15 cellular contexts compared by ENCODE assay signal in the genomic region with DNA sequence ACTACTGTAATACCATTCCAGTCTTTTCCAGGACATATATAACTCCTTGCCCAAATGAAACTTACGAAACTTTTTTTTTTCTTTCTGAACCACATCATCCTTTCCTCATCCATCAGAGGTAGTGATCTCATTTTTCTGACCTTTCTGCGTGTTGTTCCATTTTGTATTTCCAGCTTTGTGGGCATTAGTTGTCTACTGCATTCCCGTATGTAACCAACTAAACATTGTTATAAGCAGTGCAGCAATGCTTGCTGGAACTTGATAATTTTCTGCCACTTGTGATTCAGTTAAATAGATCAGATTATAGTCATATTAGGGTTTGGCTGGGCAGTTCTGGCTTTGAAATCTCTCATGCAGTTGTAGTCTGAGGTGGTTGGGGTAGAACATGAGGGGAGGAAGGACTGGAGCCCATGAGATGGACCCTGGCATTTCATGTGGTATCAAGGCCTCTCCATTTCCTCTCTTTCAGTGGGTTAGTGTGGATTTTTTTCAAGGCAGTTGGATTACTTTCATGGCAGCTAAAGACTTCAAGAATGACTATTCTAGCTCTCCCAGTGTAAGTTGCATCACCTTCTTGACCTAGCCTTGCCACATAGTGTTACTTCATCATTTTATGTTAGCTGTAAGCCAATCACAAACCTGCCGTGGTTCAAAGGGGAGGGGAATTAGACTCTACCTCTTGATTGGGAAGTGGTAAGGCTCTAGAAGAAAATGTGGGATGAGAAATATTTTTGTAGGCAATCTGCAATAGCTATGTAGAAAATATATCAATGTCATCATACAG.
A peak's percentile ranks its signal among the peaks of the same experiment; 100 is the strongest.
DNase-seq lines count a peak whose midpoint lies in the region; ATAC-seq and TF ChIP-seq lines count a peak whose summit lies in the region.
"Had no signal": no experiment of that assay in that cellular context is flagged by ENCODE, and none has a peak within 500 bp of the region (broad histone marks: within the 10 kb centered on the region; RNA-seq: fewer than 3 reads in every experiment).

No MANE protein-coding gene starts in this region.

- peak; percentile 66 for DNase-seq in GM23248
- DNase-seq in NOMO-1 treated with dmso at 0.1 percent for 144 hours (lab: John Stamatoyannopoulos, UW; ENCODE audit: unreplicated experiment): peak; percentile 31
- peak; percentile 66 for DNase-seq in choroid plexus epithelial cell (ENCODE audit: low read depth)
- peak; percentile 59 for DNase-seq in renal cortical epithelial cell (ENCODE audit: low read depth)
- no peak for DNase-seq in left colon
- no peak for DNase-seq in cerebellum (ENCODE audit: low spot score)
- DNase-seq in CD14-positive monocyte (ENCODE audit: low spot score): no peak
- DNase-seq: effector memory CD4-positive, alpha-beta T cell; Karpas-422; left ventricle myocardium superior; NCI-H2107; T-helper 17 cell had no signal

- H3K4me1 ChIP-seq in GM23248 (ENCODE audit: insufficient read depth): peaks cover 50% of the 10 kb centered on the region

- peaks cover 95% of the 10 kb centered on the region for H3K79me2 ChIP-seq in GM23248 (ENCODE audit: insufficient read depth)

- H3F3A ChIP-seq in GM23248 (ENCODE audit: insufficient read depth): peaks cover 12% of the 10 kb centered on the region; the same call in 1 of the 2 replicates

- no peaks in the 10 kb centered on the region for H3K27me3 Mint-ChIP-seq in CD14-positive monocyte (ENCODE audit: low read depth in 3 of 3)
- H3K27me3 Mint-ChIP-seq: activated T-helper 17 cell treated with anti-CD3 and anti-CD28 coated beads, Interleukin-2, amount 50 U/mL, for 72 hours; T-helper 17 cell had no signal

- H3K36me3 ChIP-seq in GM23248 (ENCODE audit: low read depth): no peaks in the 10 kb centered on the region
- H3K36me3 ChIP-seq: suprapubic skin had no signal

- H3K27me3 ChIP-seq in GM23248 (replicated peaks; ENCODE audit: insufficient read depth): no peaks in the 10 kb centered on the region
- H3K27me3 ChIP-seq: suprapubic skin had no signal

- H4K20me1 ChIP-seq in GM23248 (ENCODE audit: insufficient read depth): no peaks in the 10 kb centered on the region; the same call in 1 of the 2 replicates

- peaks cover 5 to 16% of the 10 kb centered on the region in 2 donors for H3K36me3 Mint-ChIP-seq in CD14-positive monocyte

- no peak overlapping the region for H3K4me3 ChIP-seq in GM23248
- H3K4me3 ChIP-seq in choroid plexus epithelial cell (ENCODE audit: low read depth, low read length): no peak overlapping the region
- H3K4me3 ChIP-seq: suprapubic skin had no signal

- no peak overlapping the region for H2AFZ ChIP-seq in GM23248

- no peaks in the 10 kb centered on the region for H3K9me2 ChIP-seq in GM23248 (ENCODE audit: insufficient read depth)

- no peak overlapping the region for H3K4me3 Mint-ChIP-seq in CD14-positive monocyte
- H3K4me3 Mint-ChIP-seq: activated T-helper 17 cell treated with anti-CD3 and anti-CD28 coated beads, Interleukin-2, amount 50 U/mL, for 72 hours; neural crest cell; T-helper 17 cell had no signal

- in situ Hi-C loops in GM23248 (cut with MboI): no loop called here

- H3K27ac ChIP-seq in GM23248: peak overlapping the region; percentile 41
- H3K27ac ChIP-seq: suprapubic skin had no signal

- no peak overlapping the region for H3K9ac ChIP-seq in GM23248

- peaks cover 5 to 12% (median 8%) of the 10 kb centered on the region in 7 donors for H3K9me3 Mint-ChIP-seq in CD14-positive monocyte
- H3K9me3 Mint-ChIP-seq: activated T-helper 17 cell treated with anti-CD3 and anti-CD28 coated beads, Interleukin-2, amount 50 U/mL, for 72 hours had no signal

- H3K9me3 ChIP-seq in GM23248 (ENCODE audit: low read depth): no peaks in the 10 kb centered on the region
- H3K9me3 ChIP-seq: suprapubic skin had no signal

- H3K4me2 ChIP-seq in GM23248 (ENCODE audit: unreplicated experiment): no peak overlapping the region

- H3K27ac Mint-ChIP-seq in CD14-positive monocyte: peak overlapping the region in 2 of 7 donors; percentile 20 to 47
- H3K27ac Mint-ChIP-seq: activated T-helper 17 cell treated with anti-CD3 and anti-CD28 coated beads, Interleukin-2, amount 50 U/mL, for 72 hours had no signal

- peaks cover 9% of the 10 kb centered on the region for H3K4me1 Mint-ChIP-seq in CD14-positive monocyte

- ATAC-seq in left colon: no peak
- ATAC-seq: left ventricle myocardium superior, T-helper 17 cell had no signal

- TF ChIP-seq CTCF in choroid plexus epithelial cell (conservative IDR thresholded peaks at IDR 0.05; ENCODE audit: low read depth, low read length) (no peak), CD14-positive monocyte (IDR thresholded peaks at IDR 0.05) (no peak)

- intact Hi-C loops in left colon (cut with DNase I, micrococcal nuclease): no loop called here
- intact Hi-C loops in CD14-positive monocyte (cut with micrococcal nuclease): no loop called here

- 92 to 94% methylated on average over 4 of the region's 4 CpGs for WGBS in GM23248 (ENCODE audit: low coverage in 1 of 2, low lambda C conversion rate in 2 of 2, missing lambda C conversion rate in 2 of 2), 2 experiments

Comparison
In these comparisons a context has a peak if more than half of its experiments do, and no peak if none do; other contexts are left out.
1. DNase-seq: peak in GM23248 (single experiment), NOMO-1 treated with dmso at 0.1 percent for 144 hours (single experiment), choroid plexus epithelial cell (single experiment) and renal cortical epithelial cell (single experiment); none in left colon (0 of 2), cerebellum (single experiment) and CD14-positive monocyte (single experiment).